Comparison of ENCODE assay signal across 14 cellular contexts in the genomic region with DNA sequence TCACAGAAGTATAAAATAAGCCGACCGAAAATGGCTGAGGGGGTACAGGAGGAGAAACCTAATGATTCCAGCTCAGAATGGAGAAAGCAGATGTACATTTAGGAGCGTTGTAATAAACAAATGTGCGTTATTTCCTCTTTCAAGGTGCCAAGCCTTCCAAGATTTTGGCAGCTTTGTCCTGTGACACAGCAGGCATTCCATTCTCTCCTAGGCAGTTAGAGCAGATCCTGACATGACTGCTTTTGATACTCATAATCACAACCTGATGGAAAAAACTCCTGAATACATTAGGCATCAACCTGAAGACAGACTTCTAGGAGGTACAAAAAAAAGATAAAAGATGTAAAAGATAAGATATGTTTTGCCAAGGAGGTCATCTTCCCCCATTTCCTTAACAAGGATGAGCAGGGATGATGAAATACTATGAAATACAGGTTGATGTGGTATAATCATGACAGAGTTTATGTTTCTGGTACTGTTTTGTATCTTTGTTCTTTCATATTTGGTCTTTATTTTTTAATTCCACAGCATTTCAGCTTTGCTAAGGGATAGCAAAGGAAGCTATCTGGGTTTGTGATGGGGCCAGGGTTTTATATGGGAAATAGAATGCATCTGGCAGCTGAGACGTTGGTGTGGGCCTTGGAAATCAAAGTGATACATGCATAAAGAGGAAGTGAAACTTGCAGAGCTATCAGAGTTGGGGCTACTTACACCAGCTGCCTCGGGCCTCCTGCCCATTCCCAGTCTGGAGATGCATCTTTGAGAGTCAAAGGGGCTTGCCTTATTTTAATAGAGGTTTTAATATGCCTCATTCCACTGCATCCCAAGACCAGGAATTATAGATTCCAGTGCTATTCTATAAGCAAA.
A peak's percentile ranks its signal among the peaks of the same experiment; 100 is the strongest.
DNase-seq lines count a peak whose midpoint lies in the region; ATAC-seq and TF ChIP-seq lines count a peak whose summit lies in the region.
"Had no signal": no experiment of that assay in that cellular context is flagged by ENCODE, and none has a peak within 500 bp of the region (broad histone marks: within the 10 kb centered on the region; RNA-seq: fewer than 3 reads in every experiment).

No MANE protein-coding gene starts in this region.

- H3K4me3 ChIP-seq in fibroblast of mammary gland (ENCODE audit: control insufficient read depth, low read depth, low read length) = no peak overlapping the region

- H3K27ac ChIP-seq in RWPE1 = no peak overlapping the region

- CTCF ChIA-PET in RWPE1 (lab: Yijun Ruan, JAX) = interaction anchor here (0.6 kb wide), 1 partner anchor 50 kb away, joined by 3 read pairs; no protein-coding TSS in a partner anchor

- peaks cover 6 to 16% of the 10 kb centered on the region in 2 donors for H3K9me3 Mint-ChIP-seq in effector memory CD8-positive, alpha-beta T cell
- H3K9me3 Mint-ChIP-seq: endodermal cell had no signal

- H3K4me3 Mint-ChIP-seq in effector memory CD8-positive, alpha-beta T cell = no peak overlapping the region
- H3K4me3 Mint-ChIP-seq: endodermal cell; T-helper 2 cell treated with Interferon-gamma antibody and Interleukin-4, amounts not matched to agents 5 μg/mL and 100 μg/mL, for 36 hours had no signal

- peak; percentile 19 for DNase-seq in fibroblast of mammary gland (ENCODE audit: low read depth)
- DNase-seq in retina = no peak
- DNase-seq in germinal center (ENCODE audit: low spot score) = no peak
- no peak for DNase-seq in effector memory CD8-positive, alpha-beta T cell
- no peak for DNase-seq in RWPE1 (ENCODE audit: low spot score)
- DNase-seq: activated effector memory CD4-positive, alpha-beta T cell treated with anti-CD3 and anti-CD28 coated beads, Interleukin-2, amount 50 U/mL, for 16 hours; endodermal cell; GF-D8; NCI-H2171 had no signal

- H3K27me3 Mint-ChIP-seq in effector memory CD8-positive, alpha-beta T cell = no peaks in the 10 kb centered on the region
- H3K27me3 Mint-ChIP-seq: progenitor cell of endocrine pancreas had no signal

- ATAC-seq in GM18861 (IDR thresholded peaks at IDR 0.05; ENCODE audit: unreplicated experiment) (peak; percentile 89), GM21529 (IDR thresholded peaks at IDR 0.05; ENCODE audit: unreplicated experiment) (peak; percentile 74), HG03354 (IDR thresholded peaks at IDR 0.05; ENCODE audit: poor library complexity, severe bottlenecking, unreplicated experiment) (peak; percentile 95)
- no peak for ATAC-seq in effector memory CD8-positive, alpha-beta T cell (replicated peaks)

- TF ChIP-seq CTCF in fibroblast of mammary gland (conservative IDR thresholded peaks at IDR 0.05; ENCODE audit: control insufficient read depth, insufficient read depth, low read depth, low read length) (no peak), RWPE1 (conservative IDR thresholded peaks at IDR 0.05; ENCODE audit: low read depth) (no peak)

- H3K4me1 Mint-ChIP-seq in effector memory CD8-positive, alpha-beta T cell (ENCODE audit: low read depth in 2 of 2) = no peaks in the 10 kb centered on the region

- POLR2A ChIA-PET in RWPE1 (lab: Yijun Ruan, JAX; ENCODE audit: low non-redundant PET) = no interaction called here

- H3K36me3 Mint-ChIP-seq in effector memory CD8-positive, alpha-beta T cell (ENCODE audit: insufficient read depth) = no peaks in the 10 kb centered on the region

- no peak overlapping the region for H3K27ac Mint-ChIP-seq in effector memory CD8-positive, alpha-beta T cell
- H3K27ac Mint-ChIP-seq: endodermal cell; progenitor cell of endocrine pancreas; T-helper 2 cell treated with Interferon-gamma antibody and Interleukin-4, amounts not matched to agents 5 μg/mL and 100 μg/mL, for 36 hours had no signal
